ENCODE assay signal across 23 cellular contexts in the genomic region with DNA sequence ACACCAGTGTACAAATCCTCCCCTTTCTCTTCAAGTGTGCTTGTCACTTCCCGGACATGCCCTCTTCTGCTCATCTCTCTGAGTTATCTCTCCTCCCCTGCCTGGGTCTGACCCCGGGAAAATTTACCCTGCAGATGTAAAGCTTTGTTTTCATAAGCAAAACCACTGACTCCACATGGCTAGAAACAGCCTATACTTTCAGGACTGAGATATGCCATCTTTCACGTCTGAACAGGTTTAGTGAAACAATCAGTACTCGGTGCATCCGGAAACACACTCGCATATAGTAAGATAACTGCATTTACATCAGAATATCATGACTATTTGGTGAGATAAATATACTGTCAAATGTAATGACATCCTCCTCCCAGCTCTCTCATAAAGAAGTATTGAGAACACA.
DNase-seq lines count a peak whose midpoint lies in the region; ATAC-seq, FAIRE-seq and TF ChIP-seq lines count a peak whose summit lies in the region.
"Had no signal": no experiment of that assay in that cellular context is flagged by ENCODE, and none has a peak within 500 bp of the region (broad histone marks: within the 10 kb centered on the region; RNA-seq: fewer than 3 reads in every experiment).

No MANE protein-coding gene starts in this region.

- TF ChIP-seq RAD21 in GM12878 (IDR thresholded peaks at IDR 0.05; ENCODE audit: insufficient read depth, low read depth, low read length): no peak
- TF ChIP-seq RAD21 in HepG2 (CRISPR knock-in tag; IDR thresholded peaks at IDR 0.05): no peak

- no peaks in the 10 kb centered on the region for H3F3A ChIP-seq in MM.1S (ENCODE audit: insufficient read depth, low read length)

- DNase-seq in H54 (ENCODE audit: insufficient read length, low spot score) (no peak), MM.1S (peak; percentile 33), GM12878 (ENCODE audit: low read depth, low spot score) (no peak), left kidney (ENCODE audit: low read depth, low spot score) (peak; percentile 33), HepG2 (ENCODE audit: low spot score) (no peak), DMS153 (lab: John Stamatoyannopoulos, UW) (no peak), hypothalamus (lab: John Stamatoyannopoulos, UW) (no peak), psoas muscle (no peak)
- DNase-seq: AML-193; CD4-positive, alpha-beta T cell; DMS53; H7; KBM-7; NCI-H1694; NCI-H2029 treated with DMSO at 0.1 percent for 48 hours; NCI-H2227 treated with DMSO at 0.1 percent for 48 hours; RPMI8226; SHP77 treated with DMSO at 0.1 percent for 48 hours; SW 1271 had no signal

- RAD21 ChIA-PET in GM12878 (lab: Charles Lee; ENCODE audit: unreplicated experiment): interaction anchor here (1.0 kb wide), 1 partner anchor 19 kb away, joined by 6 read pairs; no protein-coding TSS in a partner anchor

- H3K4me2 ChIP-seq in MM.1S (ENCODE audit: low read depth, low read length): no peak overlapping the region
- no peak overlapping the region for H3K4me2 ChIP-seq in GM12878 (ENCODE audit: control insufficient read depth, insufficient read depth)
- H3K4me2 ChIP-seq in HepG2 (ENCODE audit: low read depth, low read length): no peak overlapping the region
- H3K4me2 ChIP-seq: BLaER1 treated with 17β-estradiol and CSF1 and Interleukin-3, amounts not matched to agents 10 nM and 100 nM had no signal

- no peaks in the 10 kb centered on the region for H3K9me2 ChIP-seq in MM.1S (replicated peaks; ENCODE audit: insufficient read depth, low read length)

- no peaks in the 10 kb centered on the region for H3K79me2 ChIP-seq in MM.1S (ENCODE audit: low read length)
- H3K79me2 ChIP-seq in GM12878 (ENCODE audit: control insufficient read depth, insufficient read depth, low read length): no peaks in the 10 kb centered on the region
- no peaks in the 10 kb centered on the region for H3K79me2 ChIP-seq in HepG2 (ENCODE audit: insufficient read depth, low read length)

- H3K9me3 ChIP-seq in MM.1S (replicated peaks; ENCODE audit: insufficient read depth, low read length) (no peaks in the 10 kb centered on the region), GM12878 (replicated peaks; ENCODE audit: control insufficient read depth, insufficient read depth, low read length) (no peaks in the 10 kb centered on the region; the same call in 2 of the 3 replicates), HepG2 (ENCODE audit: low read length) (no peaks in the 10 kb centered on the region), psoas muscle (no peaks in the 10 kb centered on the region)

- H3K27me3 ChIP-seq in MM.1S (replicated peaks; ENCODE audit: insufficient read depth, low read length): no peaks in the 10 kb centered on the region
- no peaks in the 10 kb centered on the region for H3K27me3 ChIP-seq in GM12878 (replicated peaks in 1 of 2; ENCODE audit: control insufficient read depth in 2 of 2, insufficient read depth in 2 of 2, low read length in 1 of 2)
- no peaks in the 10 kb centered on the region; a peak in 1 of 5 replicates for H3K27me3 ChIP-seq in HepG2 (ENCODE audit: control insufficient read depth in 1 of 2, insufficient read depth in 2 of 2, low read length in 2 of 2)
- H3K27me3 ChIP-seq in psoas muscle (ENCODE audit: insufficient read depth in 3 of 3, low read length in 2 of 3): no peaks in the 10 kb centered on the region
- H3K27me3 ChIP-seq: BLaER1 treated with 17β-estradiol and CSF1 and Interleukin-3, amounts not matched to agents 10 nM and 100 nM had no signal

- WGBS in GM12878 (ENCODE audit: insufficient coverage, insufficient replicate concordance, low lambda C conversion rate, missing lambda C conversion rate): 39% methylated on average over 6 of the region's 6 CpGs
- 0% methylated on average over 6 of the region's 6 CpGs for WGBS in HepG2 (ENCODE audit: low lambda C conversion rate)
- 80 to 82% (median 81%) methylated on average over 6 of the region's 6 CpGs for WGBS in psoas muscle, 3 donors

- POLR2A ChIA-PET in GM12878 (lab: Charles Lee): no interaction called here
- POLR2A ChIA-PET in HepG2 (lab: Yijun Ruan, JAX): no interaction called here

- H3K27ac ChIP-seq in MM.1S (ENCODE audit: low read length) (no peak overlapping the region), GM12878 (ENCODE audit: control insufficient read depth, insufficient read depth) (no peak overlapping the region), HepG2 (ENCODE audit: extremely low read length, insufficient read depth, low read length) (no peak overlapping the region), psoas muscle (no peak overlapping the region)
- H3K27ac ChIP-seq: BLaER1 treated with 17β-estradiol and CSF1 and Interleukin-3, amounts not matched to agents 10 nM and 100 nM had no signal

- no peak for TF ChIP-seq POLR2A in H54 (IDR thresholded peaks at IDR 0.05; ENCODE audit: low read depth, low read length)
- no peak for TF ChIP-seq POLR2A in GM12878 (IDR thresholded peaks at IDR 0.05; ENCODE audit: low read depth, low read length)
- TF ChIP-seq POLR2A in HepG2 (IDR thresholded peaks at IDR 0.05; ENCODE audit: insufficient read depth in 1 of 2, low read depth in 2 of 2, low read length in 2 of 2): no peak

- H3K4me3 ChIP-seq in MM.1S (ENCODE audit: low read length) (no peak overlapping the region), GM12878 (no peak overlapping the region), HepG2 (replicated peaks in 1 of 3; ENCODE audit: insufficient read depth in 1 of 3, low read depth in 2 of 3, low read length in 3 of 3) (no peak overlapping the region), psoas muscle (no peak overlapping the region)
- H3K4me3 ChIP-seq: BLaER1 treated with 17β-estradiol and CSF1 and Interleukin-3, amounts not matched to agents 10 nM and 100 nM had no signal

- TF ChIP-seq EP300 in GM12878 (IDR thresholded peaks at IDR 0.05; ENCODE audit: borderline replicate concordance in 1 of 2, control insufficient read depth in 1 of 2, low read depth in 2 of 2, low read length in 2 of 2) (no peak), HepG2 (IDR thresholded peaks at IDR 0.05; ENCODE audit: low read depth in 2 of 2, low read length in 2 of 2) (no peak), HepG2 (CRISPR knock-in tag; IDR thresholded peaks at IDR 0.05; ENCODE audit: borderline replicate concordance) (no peak)

- ATAC-seq in GM12878: peak; percentile 76
- ATAC-seq in HepG2: no peak
- no peak for ATAC-seq in psoas muscle

- H3K4me1 ChIP-seq in MM.1S (ENCODE audit: low read length) (no peaks in the 10 kb centered on the region), GM12878 (ENCODE audit: control insufficient read depth, insufficient read depth, low read length) (no peaks in the 10 kb centered on the region), HepG2 (ENCODE audit: insufficient read depth, low read length) (no peaks in the 10 kb centered on the region), psoas muscle (no peaks in the 10 kb centered on the region)

- CTCF ChIA-PET in GM12878 (lab: Yijun Ruan, JAX): interaction anchor here (0.6 to 0.7 kb wide), 2 partner anchors 18 to 607 kb away, joined by 4 read pairs; no protein-coding TSS in a partner anchor
- CTCF ChIA-PET in HepG2 (lab: Yijun Ruan, JAX; ENCODE audit: low intra/inter-chr PET ratio, low total read pairs): no interaction called here

- H2AFZ ChIP-seq in MM.1S (ENCODE audit: low read length) (no peak overlapping the region), GM12878 (ENCODE audit: control insufficient read depth, low read depth, low read length) (no peak overlapping the region), HepG2 (ENCODE audit: low read length) (no peak overlapping the region)

- H4K20me1 ChIP-seq in MM.1S (ENCODE audit: insufficient read depth, low read length) (no peaks in the 10 kb centered on the region), GM12878 (ENCODE audit: control insufficient read depth, insufficient read depth) (no peaks in the 10 kb centered on the region), HepG2 (ENCODE audit: insufficient read depth, low read length) (no peaks in the 10 kb centered on the region)
- H4K20me1 ChIP-seq: BLaER1 treated with 17β-estradiol and CSF1 and Interleukin-3, amounts not matched to agents 10 nM and 100 nM had no signal

- in situ Hi-C loops in GM12878 (cut with MboI): no loop called here
- in situ Hi-C loops in HepG2 (cut with HindIII; ENCODE audit: extremely low pct_ligation_motif_present, low pct_unique_long_range_greater_than_20kb): no loop called here

- no TSS peak for BruUV-seq in GM12878 (replicated peaks; lab: Mats Ljungman, UMichigan)
- no TSS peak for BruUV-seq in HepG2 (replicated peaks; lab: Mats Ljungman, UMichigan)

- intact Hi-C loops in GM12878 (cut with micrococcal nuclease; ENCODE audit: unreplicated experiment): no loop called here
- intact Hi-C loops in HepG2 (cut with micrococcal nuclease; ENCODE audit: unreplicated experiment): no loop called here
- intact Hi-C loops in psoas muscle (cut with DNase I): no loop called here

- SMC1A ChIA-PET in GM12878 (lab: Charles Lee; ENCODE audit: uncharacterized antibody, unreplicated experiment): interaction anchor here (1.0 to 2.8 kb wide), 6 partner anchors 9 to 280 kb away, joined by 3 to 11 read pairs (median 6); no protein-coding TSS in a partner anchor

- no peak overlapping the region for H3K9ac ChIP-seq in MM.1S (ENCODE audit: low read length)
- no peak overlapping the region for H3K9ac ChIP-seq in GM12878 (ENCODE audit: control insufficient read depth, insufficient read depth, low read length)
- no peak overlapping the region for H3K9ac ChIP-seq in HepG2 (ENCODE audit: insufficient read depth, low read depth, low read length)
- H3K9ac ChIP-seq: BLaER1 treated with 17β-estradiol and CSF1 and Interleukin-3, amounts not matched to agents 10 nM and 100 nM had no signal

- H3K36me3 ChIP-seq in MM.1S (replicated peaks; ENCODE audit: insufficient read depth, low read length) (no peaks in the 10 kb centered on the region), GM12878 (ENCODE audit: control insufficient read depth in 2 of 2, insufficient read depth in 2 of 2, low read length in 1 of 2) (no peaks in the 10 kb centered on the region), HepG2 (replicated peaks in 1 of 2; ENCODE audit: control insufficient read depth in 1 of 2, insufficient read depth in 2 of 2, low read length in 2 of 2) (no peaks in the 10 kb centered on the region), psoas muscle (ENCODE audit: insufficient read depth in 1 of 2, low read depth in 1 of 2) (no peaks in the 10 kb centered on the region)
- H3K36me3 ChIP-seq: BLaER1 treated with 17β-estradiol and CSF1 and Interleukin-3, amounts not matched to agents 10 nM and 100 nM had no signal

- FAIRE-seq in H54 (lab: Jason Lieb, UNC): peak; percentile 23
- FAIRE-seq in GM12878 (lab: Jason Lieb, UNC): no peak
- FAIRE-seq in HepG2 (lab: Jason Lieb, UNC): no peak
- FAIRE-seq: A204.1, D721Med, HTR-8/SVneo had no signal

- TF ChIP-seq CTCF in MM.1S (IDR thresholded peaks at IDR 0.05; ENCODE audit: low read length) (no peak), GM12878 (IDR thresholded peaks at IDR 0.05 in 2 of 3, conservative IDR thresholded peaks at IDR 0.05 in 1 of 3; ENCODE audit: control insufficient read depth in 2 of 3, extremely low read depth in 1 of 3, insufficient read depth in 1 of 3, low read depth in 3 of 3, low read length in 3 of 3) (no peak), HepG2 (CRISPR knock-in tag; IDR thresholded peaks at IDR 0.05) (no peak), psoas muscle (IDR thresholded peaks at IDR 0.05) (no peak)

TF ChIP-seq in HepG2, 621 proteins besides CTCF, POLR2A, EP300 and RAD21 (continues in another document):
- TF ChIP-seq JUND (CRISPR knock-in tag; IDR thresholded peaks at IDR 0.05) (no peak), NKX3-1 (CRISPR knock-in tag; IDR thresholded peaks at IDR 0.05) (no peak), MBD4 (IDR thresholded peaks at IDR 0.05; ENCODE audit: borderline replicate concordance, low read length) (no peak)

Comparison
In these comparisons a context has a peak if more than half of its experiments do, and no peak if none do; other contexts are left out.
1. DNase-seq: peak in MM.1S (single experiment) and left kidney (single experiment); none in H54 (single experiment), GM12878 (single experiment), HepG2 (single experiment), DMS153 (single experiment), hypothalamus (0 of 51) and psoas muscle (0 of 2).